ENCODE assay signal across 25 cellular contexts in genomic region chr6:142861711-142862110, GRCh38.
DNase-seq lines count a peak whose midpoint lies in the region; ATAC-seq and TF ChIP-seq lines count a peak whose summit lies in the region.
"Had no signal": no experiment of that assay in that cellular context is flagged by ENCODE, and none has a peak within 500 bp of the region (broad histone marks: within the 10 kb centered on the region; RNA-seq: fewer than 3 reads in every experiment).

No MANE protein-coding gene starts in this region.

- H3K27ac Mint-ChIP-seq in HFFc6 (peak overlapping the region; percentile 33; the same call in 1 of the 2 replicates), T-helper 17 cell (peak overlapping the region; percentile 100), nephron progenitor cell (peak overlapping the region; percentile 49)
- H3K27ac Mint-ChIP-seq: activated CD4-positive, alpha-beta memory T cell treated with anti-CD3 and anti-CD28 coated beads, Interleukin-2, amount 10 ng/mL, durations not matched to agents 7 days and 5 days; immature natural killer cell; mesothelial cell of epicardium had no signal

- ATAC-seq in T-helper 17 cell, result no peak
- ATAC-seq in GM18870 (IDR thresholded peaks at IDR 0.05; ENCODE audit: unreplicated experiment), result no peak
- ATAC-seq in HG02623 (IDR thresholded peaks at IDR 0.05; ENCODE audit: unreplicated experiment), result no peak
- ATAC-seq: left lung had no signal

- H3K9me3 Mint-ChIP-seq in HFFc6, result no peaks in the 10 kb centered on the region
- H3K9me3 Mint-ChIP-seq in nephron progenitor cell, result no peaks in the 10 kb centered on the region
- H3K9me3 Mint-ChIP-seq: activated B cell treated with CpG ODN at 0.5 μM for 24 hours; activated CD4-positive, alpha-beta memory T cell treated with anti-CD3 and anti-CD28 coated beads, Interleukin-2, amount 10 ng/mL, durations not matched to agents 7 days and 5 days; immature natural killer cell; mesothelial cell of epicardium had no signal

- no peak for TF ChIP-seq CTCF in HFFc6 (IDR thresholded peaks at IDR 0.05)
- no peak for TF ChIP-seq CTCF in nephron progenitor cell (IDR thresholded peaks at IDR 0.05)

- DNase-seq in NCI-H446 treated with DMSO at 0.1 percent for 48 hours (lab: John Stamatoyannopoulos, UW) (peak; percentile 27), NCI-H446 (lab: John Stamatoyannopoulos, UW) (no peak), HFFc6 (no peak), T-helper 17 cell (no peak), nephron progenitor cell (no peak), NOMO-1 treated with DMSO at 0.1 percent for 48 hours (lab: John Stamatoyannopoulos, UW; ENCODE audit: unreplicated experiment) (no peak)
- DNase-seq: activated B cell treated with CpG ODN at 0.5 μM for 24 hours; activated CD4-positive, alpha-beta memory T cell treated with anti-CD3 and anti-CD28 coated beads, Interleukin-2, amount 10 ng/mL, durations not matched to agents 7 days and 5 days; activated naive CD4-positive, alpha-beta T cell treated with Interleukin-2 at 50 U/mL for 16 hours; central memory CD4-positive, alpha-beta T cell; foreskin fibroblast; immature natural killer cell; Karpas-422; left lung; NCI-H1930; NCI-H510A; posterior cingulate gyrus; sigmoid colon; stimulated activated CD4-positive, alpha-beta T cell treated with anti-CD3 and anti-CD28 coated beads, Interleukin-15, amount 100 ng/mL, for 24 hours; T1000; upper lobe of left lung had no signal

- H3K9me3 ChIP-seq in T-helper 17 cell (ENCODE audit: control insufficient read depth, low read length, poor library complexity, severe bottlenecking), result no peaks in the 10 kb centered on the region
- H3K9me3 ChIP-seq: ascending aorta, left lung, sigmoid colon, upper lobe of left lung had no signal

- H3K36me3 Mint-ChIP-seq in HFFc6 (ENCODE audit: low read depth) (0 out of 2 replicates have a peak, but pooled peaks cover 8% of the 10 kb centered on the region), T-helper 17 cell (ENCODE audit: low read depth) (no peaks in the 10 kb centered on the region), nephron progenitor cell (ENCODE audit: low read depth) (peaks cover 10% of the 10 kb centered on the region)
- H3K36me3 Mint-ChIP-seq: immature natural killer cell, mesothelial cell of epicardium had no signal

- H3K4me3 Mint-ChIP-seq in HFFc6, result no peak overlapping the region
- no peak overlapping the region for H3K4me3 Mint-ChIP-seq in T-helper 17 cell
- H3K4me3 Mint-ChIP-seq in nephron progenitor cell, result no peak overlapping the region
- H3K4me3 Mint-ChIP-seq: activated B cell treated with CpG ODN at 0.5 μM for 24 hours; activated CD4-positive, alpha-beta memory T cell treated with anti-CD3 and anti-CD28 coated beads, Interleukin-2, amount 10 ng/mL, durations not matched to agents 7 days and 5 days; immature natural killer cell; mesothelial cell of epicardium had no signal

- H3K4me1 Mint-ChIP-seq in HFFc6 (ENCODE audit: low read depth) (peaks cover 15% of the 10 kb centered on the region; the same call in 1 of the 2 replicates), T-helper 17 cell (peaks cover 58% of the 10 kb centered on the region), nephron progenitor cell (peaks cover 51% of the 10 kb centered on the region)

- H3K27me3 Mint-ChIP-seq in HFFc6 (ENCODE audit: insufficient read depth) (no peaks in the 10 kb centered on the region; the same call in 1 of the 2 replicates), T-helper 17 cell (no peaks in the 10 kb centered on the region), nephron progenitor cell (ENCODE audit: low read depth, poor library complexity) (no peaks in the 10 kb centered on the region)
- H3K27me3 Mint-ChIP-seq: activated B cell treated with CpG ODN at 0.5 μM for 24 hours; activated CD4-positive, alpha-beta memory T cell treated with anti-CD3 and anti-CD28 coated beads, Interleukin-2, amount 10 ng/mL, durations not matched to agents 7 days and 5 days had no signal

Comparison
In these comparisons a context has a peak if more than half of its experiments do, and no peak if none do; other contexts are left out.
1. H3K27ac Mint-ChIP-seq: peak in every context shown above with its lines; median percentile 100 in T-helper 17 cell; 49 in nephron progenitor cell; 33 in HFFc6.